ENCODE assay signal across 8 cellular contexts in genomic region chr11:76445122-76446084, GRCh38. TPM values are rescaled to one million over a fixed set of nuclear protein-coding genes. Genes with fewer than 3 reads are reported as not detected.
DNase-seq lines count a peak whose midpoint lies in the region; ATAC-seq lines count a peak whose summit lies in the region.

No MANE protein-coding gene starts in this region.

- H3K4me3 Mint-ChIP-seq in activated CD8-positive, alpha-beta T cell treated with anti-CD3 and anti-CD28 coated beads, Interleukin-2, amount 10 ng/mL, durations not matched to agents 7 days and 5 days: peak overlapping the region; percentile 88

- peaks cover 40% of the 10 kb centered on the region for H3K36me3 Mint-ChIP-seq in activated CD8-positive, alpha-beta T cell treated with anti-CD3 and anti-CD28 coated beads, Interleukin-2, amount 10 ng/mL, durations not matched to agents 7 days and 5 days (ENCODE audit: low read depth)

- CTCF ChIA-PET in activated CD8-positive, alpha-beta T cell treated with anti-CD3 and anti-CD28 coated beads, Interleukin-2, amount 10 ng/mL, durations not matched to agents 7 days and 5 days (lab: Charles Lee): interaction anchor here (0.6 to 2.1 kb wide), 10 partner anchors 10 to 548 kb away, joined by 3 to 11 read pairs (median 3); no protein-coding TSS in a partner anchor

- POLR2A ChIA-PET in activated CD8-positive, alpha-beta T cell treated with anti-CD3 and anti-CD28 coated beads, Interleukin-2, amount 10 ng/mL, durations not matched to agents 7 days and 5 days (lab: Charles Lee): interaction anchor here (0.6 to 1.6 kb wide), 6 partner anchors 25 to 1356 kb away, joined by 3 to 6 read pairs (median 3); partner anchors contain the start of genes GVQW3 and THAP12

- no peaks in the 10 kb centered on the region for H3K9me3 Mint-ChIP-seq in activated CD8-positive, alpha-beta T cell treated with anti-CD3 and anti-CD28 coated beads, Interleukin-2, amount 10 ng/mL, durations not matched to agents 7 days and 5 days (ENCODE audit: insufficient read depth)

- peak overlapping the region; percentile 97 for H3K27ac Mint-ChIP-seq in activated CD8-positive, alpha-beta T cell treated with anti-CD3 and anti-CD28 coated beads, Interleukin-2, amount 10 ng/mL, durations not matched to agents 7 days and 5 days

- peak; percentile 5 for ATAC-seq in HG03520 (IDR thresholded peaks at IDR 0.05; ENCODE audit: unreplicated experiment)
- ATAC-seq in activated CD8-positive, alpha-beta T cell treated with anti-CD3 and anti-CD28 coated beads, Interleukin-2, amount 10 ng/mL, durations not matched to agents 7 days and 5 days: peak; percentile 51

- DNase-seq in Ammon's horn (ENCODE audit: low spot score) (peak; percentile 73), GM19240 (ENCODE audit: insufficient read length, low spot score) (peak; percentile 23), NCI-H82 (lab: John Stamatoyannopoulos, UW) (peak; percentile 94), lung microvascular endothelial cell (ENCODE audit: low read depth in 2 of 2) (peak; percentile 74 to 95)
- DNase-seq in activated CD8-positive, alpha-beta T cell treated with anti-CD3 and anti-CD28 coated beads, Interleukin-2, amount 10 ng/mL, durations not matched to agents 7 days and 5 days: peak; percentile 63
- peak; percentile 28 for DNase-seq in effector CD8-positive, alpha-beta T cell (lab: John Stamatoyannopoulos, UW)
- DNase-seq in stimulated activated CD4-positive, alpha-beta T cell treated with anti-CD3 and anti-CD28 coated beads, TNF-alpha, amount 100 ng/mL, for 24 hours (ENCODE audit: low read depth in 3 of 3): peak; percentile 18 to 66 (median 30)

- H3K4me1 Mint-ChIP-seq in activated CD8-positive, alpha-beta T cell treated with anti-CD3 and anti-CD28 coated beads, Interleukin-2, amount 10 ng/mL, durations not matched to agents 7 days and 5 days (ENCODE audit: low read depth): peaks cover 29% of the 10 kb centered on the region

- H3K27me3 Mint-ChIP-seq in activated CD8-positive, alpha-beta T cell treated with anti-CD3 and anti-CD28 coated beads, Interleukin-2, amount 10 ng/mL, durations not matched to agents 7 days and 5 days (ENCODE audit: low read depth): no peaks in the 10 kb centered on the region

RNA-seq across cellular contexts. Expression of gene EMSY, which starts 0.6 kb away (rescaled TPM):
- 10 to 100 TPM; 30.1 to 32.2 TPM for total RNA-seq in activated CD8-positive, alpha-beta T cell treated with anti-CD3 and anti-CD28 coated beads, Interleukin-2, amount 10 ng/mL, durations not matched to agents 7 days and 5 days
- total RNA-seq in lung microvascular endothelial cell: 7.1 and 10.2 TPM in 2 replicates

Comparison
In these comparisons a context has a peak if more than half of its experiments do, and no peak if none do; other contexts are left out.
1. Peak in every context shown above with its lines: DNase-seq and ATAC-seq.
2. DNase-seq: peak in every context shown above with its lines; median percentile 94 in NCI-H82; 84 in lung microvascular endothelial cell; 73 in Ammon's horn; 63 in activated CD8-positive, alpha-beta T cell treated with anti-CD3 and anti-CD28 coated beads, Interleukin-2, amount 10 ng/mL, durations not matched to agents 7 days and 5 days; 30 in stimulated activated CD4-positive, alpha-beta T cell treated with anti-CD3 and anti-CD28 coated beads, TNF-alpha, amount 100 ng/mL, for 24 hours; 28 in effector CD8-positive, alpha-beta T cell; 23 in GM19240.